8 cellular contexts compared by ENCODE assay signal in genomic region chr6:150142304-150142656, GRCh38. TPM values are rescaled to one million over a fixed set of nuclear protein-coding genes. Genes with fewer than 3 reads are reported as not detected.
DNase-seq lines count a peak whose midpoint lies in the region; ATAC-seq and TF ChIP-seq lines count a peak whose summit lies in the region.

No MANE protein-coding gene starts in this region.

- no peak for ATAC-seq in HG03571 (IDR thresholded peaks at IDR 0.05; ENCODE audit: unreplicated experiment)

- H2AFZ ChIP-seq in trophoblast cell (ENCODE audit: insufficient read depth, low read length, poor library complexity): no peak overlapping the region

- peak overlapping the region; percentile 59 for H3K4me2 ChIP-seq in trophoblast cell (ENCODE audit: low read length)

- peaks cover 5 to 8% of the 10 kb centered on the region in 2 experiments for H3K4me1 ChIP-seq in trophoblast cell (ENCODE audit: control insufficient read depth in 1 of 2, insufficient read depth in 2 of 2, low read length in 2 of 2)

- no peak overlapping the region for H3K4ac ChIP-seq in trophoblast cell (ENCODE audit: low read depth, low read length)

- no peak overlapping the region for H3K27ac ChIP-seq in trophoblast cell (ENCODE audit: low read depth, low read length)

- no peak overlapping the region for H3K9ac ChIP-seq in trophoblast cell (ENCODE audit: low read length)

- no peak overlapping the region for H3K23ac ChIP-seq in trophoblast cell (ENCODE audit: low read length)

- peaks cover 6% of the 10 kb centered on the region for H3K9me3 ChIP-seq in trophoblast cell (ENCODE audit: insufficient read depth, low read depth, low read length)

- no peak overlapping the region for H4K12ac ChIP-seq in trophoblast cell (ENCODE audit: low read depth, low read length)

- no CpG with 5 or more reads among the region's 19 CpGs for WGBS in trophoblast cell (ENCODE audit: extremely low coverage, insufficient coverage, insufficient read length)

- no peak overlapping the region for H2BK12ac ChIP-seq in trophoblast cell (ENCODE audit: low read length)

- H3K79me2 ChIP-seq in trophoblast cell (ENCODE audit: control insufficient read depth, insufficient read depth, low read length, poor library complexity): no peaks in the 10 kb centered on the region

- no peak overlapping the region for H4K91ac ChIP-seq in trophoblast cell (ENCODE audit: low read depth, low read length)

- no peak overlapping the region for H3K4me3 ChIP-seq in fibroblast of pulmonary artery (replicated peaks; ENCODE audit: low read depth, low read length)
- no peak overlapping the region for H3K4me3 ChIP-seq in trophoblast cell (ENCODE audit: low read depth, low read length)

- no peak overlapping the region for H4K8ac ChIP-seq in trophoblast cell (ENCODE audit: low read depth, low read length)

- no peak overlapping the region for H2BK120ac ChIP-seq in trophoblast cell (ENCODE audit: insufficient read depth, low read length, poor library complexity)

- DNase-seq in NCI-H2171 treated with DMSO at 0.1 percent for 48 hours (lab: John Stamatoyannopoulos, UW): peak; percentile 55
- DNase-seq in NCI-H2171 (lab: John Stamatoyannopoulos, UW): no peak
- peak; percentile 51 for DNase-seq in SW480 (ENCODE audit: low spot score)
- peak; percentile 20 for DNase-seq in fibroblast of pulmonary artery (ENCODE audit: low read depth)
- peak in 1 of 2 donors; percentile 27 for DNase-seq in trophoblast cell
- no peak for DNase-seq in KG1 (lab: John Stamatoyannopoulos, UW)
- DNase-seq in mucosa of gallbladder (ENCODE audit: low spot score): no peak

- peaks cover 42% of the 10 kb centered on the region for H3K27me3 ChIP-seq in trophoblast cell (ENCODE audit: insufficient read depth, low read length)

- TF ChIP-seq CTCF in fibroblast of pulmonary artery (IDR thresholded peaks at IDR 0.05; ENCODE audit: low read length, missing control alignments): no peak

- no peak overlapping the region for H2BK5ac ChIP-seq in trophoblast cell (ENCODE audit: low read depth, low read length, poor library complexity)

- no peaks in the 10 kb centered on the region for H3K36me3 ChIP-seq in trophoblast cell (ENCODE audit: control insufficient read depth in 1 of 2, insufficient read depth in 2 of 2, low read length in 2 of 2)

- H2AK5ac ChIP-seq in trophoblast cell (ENCODE audit: low read length): no peak overlapping the region

- H3K14ac ChIP-seq in trophoblast cell (ENCODE audit: low read length): no peak overlapping the region

- H3K79me1 ChIP-seq in trophoblast cell (ENCODE audit: low read length): no peaks in the 10 kb centered on the region

- H3K18ac ChIP-seq in trophoblast cell (ENCODE audit: low read length): no peak overlapping the region

RNA-seq across cellular contexts. Expression of gene PPP1R14C, which starts 0.6 kb away (rescaled TPM):
- polyA plus RNA-seq in trophoblast cell (2013): 0.42 and 0.46 TPM in 2 replicates
- total RNA-seq in mucosa of gallbladder: 0.37 TPM

Comparison
In these comparisons a context has a peak if more than half of its experiments do, and no peak if none do; other contexts are left out.
1. DNase-seq: peak in NCI-H2171 treated with DMSO at 0.1 percent for 48 hours (single experiment), SW480 (single experiment) and fibroblast of pulmonary artery (single experiment); none in NCI-H2171 (single experiment), KG1 (single experiment) and mucosa of gallbladder (single experiment).